1 cellular context compared by ENCODE assay signal in genomic region chr7:143287935-143288826, GRCh38.
TF ChIP-seq lines count a peak whose summit lies in the region.

CASP2 (plus strand) TSS chr7:143288351; CDS start chr7:143288456, 105 bp downstream.

TF ChIP-seq in GM12878, 131 proteins besides CTCF, POLR2A, EP300 and RAD21 (continued from another document and continues in another):
- TF ChIP-seq NFIC (IDR thresholded peaks at IDR 0.05; ENCODE audit: low read depth, low read length) (no peak), SMAD5 (IDR thresholded peaks at IDR 0.05; ENCODE audit: low read depth) (no peak), CHD2 (IDR thresholded peaks at IDR 0.05; ENCODE audit: borderline replicate concordance, low read depth, low read length) (peak; percentile 34), HDAC2 (IDR thresholded peaks at IDR 0.05) (no peak), GATAD2B (conservative IDR thresholded peaks at IDR 0.05; ENCODE audit: low read depth) (peak; percentile 80), ZNF217 (IDR thresholded peaks at IDR 0.05) (0 out of 2 replicates have a peak, but pooled peaks have one; percentile 15), BHLHE40 (IDR thresholded peaks at IDR 0.05; ENCODE audit: borderline replicate concordance in 1 of 2, low read depth in 2 of 2, low read length in 1 of 2) (peak in 1 of 2 experiments; percentile 53; a peak in 1 of 4 replicates), USF1 (IDR thresholded peaks at IDR 0.05; ENCODE audit: borderline replicate concordance, extremely low read length, insufficient read depth, low read depth, low read length) (no peak), SIN3A (IDR thresholded peaks at IDR 0.05; ENCODE audit: low read depth, low read length) (no peak), RUNX3 (IDR thresholded peaks at IDR 0.05; ENCODE audit: low read length) (peak; percentile 45; the same call in 1 of the 2 replicates), JUND (IDR thresholded peaks at IDR 0.05; ENCODE audit: low read depth, low read length) (no peak), SREBF2 (IDR thresholded peaks at IDR 0.05; ENCODE audit: low read length) (no peak), STAT3 (IDR thresholded peaks at IDR 0.05; ENCODE audit: low read depth, low read length) (no peak), ASH2L (IDR thresholded peaks at IDR 0.05; ENCODE audit: borderline replicate concordance, low read depth) (peak; percentile 78; the same call in 1 of the 2 replicates), KDM1A (IDR thresholded peaks at IDR 0.05; ENCODE audit: borderline replicate concordance) (no peak), RELB (IDR thresholded peaks at IDR 0.05; ENCODE audit: low read depth) (peak; percentile 51), IRF5 (IDR thresholded peaks at IDR 0.05; ENCODE audit: borderline replicate concordance) (no peak), MTA2 (IDR thresholded peaks at IDR 0.05; ENCODE audit: low read depth) (no peak), HDGF (IDR thresholded peaks at IDR 0.05) (0 out of 2 replicates have a peak, but pooled peaks have one; percentile 36), CBX3 (IDR thresholded peaks at IDR 0.05; ENCODE audit: borderline replicate concordance, low read depth) (no peak), USF2 (IDR thresholded peaks at IDR 0.05; ENCODE audit: borderline replicate concordance, low read depth, low read length) (no peak), ZNF592 (IDR thresholded peaks at IDR 0.05) (no peak), E4F1 (IDR thresholded peaks at IDR 0.05; ENCODE audit: borderline replicate concordance, partially characterized antibody) (no peak), NBN (IDR thresholded peaks at IDR 0.05) (no peak; the same call in 1 of the 2 replicates), ZBTB33 (IDR thresholded peaks at IDR 0.05) (no peak), ZBTB4 (CRISPR knock-in tag; IDR thresholded peaks at IDR 0.05) (no peak), E2F8 (IDR thresholded peaks at IDR 0.05; ENCODE audit: low read depth, partially characterized antibody) (peak; percentile 68), IRF4 (IDR thresholded peaks at IDR 0.05; ENCODE audit: low read depth, low read length) (no peak), EGR1 (IDR thresholded peaks at IDR 0.05; ENCODE audit: borderline replicate concordance in 1 of 2, low read depth in 2 of 2, low read length in 2 of 2) (peak in 1 of 2 experiments; percentile 84; a peak in 2 of 3 replicates), CHD4 (IDR thresholded peaks at IDR 0.05) (no peak), ESRRA (IDR thresholded peaks at IDR 0.05; ENCODE audit: low read length) (no peak), NR2F1 (conservative IDR thresholded peaks at IDR 0.05) (no peak; the same call in none of the 2 replicates), BMI1 (IDR thresholded peaks at IDR 0.05; ENCODE audit: borderline replicate concordance) (no peak), CHD1 (IDR thresholded peaks at IDR 0.05; ENCODE audit: low read depth, low read length) (no peak), JUNB (IDR thresholded peaks at IDR 0.05) (no peak), BACH1 (IDR thresholded peaks at IDR 0.05; ENCODE audit: borderline replicate concordance) (peak; percentile 88), HSF1 (IDR thresholded peaks at IDR 0.05; ENCODE audit: low read depth, low read length) (no peak), ZNF384 (IDR thresholded peaks at IDR 0.05; ENCODE audit: borderline replicate concordance, low read depth, low read length) (no peak), PML (IDR thresholded peaks at IDR 0.05; ENCODE audit: low read length) (peak; percentile 70; the same call in 1 of the 2 replicates)
